17 cellular contexts compared by ENCODE assay signal in genomic region chr15:84834969-84835368, GRCh38. TPM values are rescaled to one million over a fixed set of nuclear protein-coding genes. Genes with fewer than 3 reads are reported as not detected.
"Had no signal": no experiment of that assay in that cellular context is flagged by ENCODE, and none has a peak within 500 bp of the region (broad histone marks: within the 10 kb centered on the region; RNA-seq: fewer than 3 reads in every experiment).

No MANE protein-coding gene starts in this region.

- H3K4me1 ChIP-seq: breast epithelium, uterus had no signal

- H3K9me3 ChIP-seq: breast epithelium, esophagus muscularis mucosa, tibial artery, uterus had no signal

- H3K36me3 ChIP-seq: breast epithelium, uterus had no signal

- H3K27ac Mint-ChIP-seq: activated CD8-positive, alpha-beta memory T cell treated with anti-CD3 and anti-CD28 coated beads, Interleukin-2, amount 10 ng/mL, durations not matched to agents 7 days and 5 days; activated naive CD8-positive, alpha-beta T cell treated with anti-CD3 and anti-CD28 coated beads for 36 hours; stimulated activated naive CD8-positive, alpha-beta T cell treated with anti-CD3 and anti-CD28 coated beads, Interleukin-15, Interleukin-2, amounts not matched to agents 100 ng/mL and 50 ng/mL, for 24 hours; T-helper 2 cell treated with Interferon-gamma antibody and Interleukin-4, amounts not matched to agents 5 μg/mL and 100 μg/mL, for 36 hours had no signal

- H3K36me3 Mint-ChIP-seq: activated CD8-positive, alpha-beta memory T cell treated with anti-CD3 and anti-CD28 coated beads, Interleukin-2, amount 10 ng/mL, durations not matched to agents 7 days and 5 days; activated naive CD8-positive, alpha-beta T cell treated with anti-CD3 and anti-CD28 coated beads for 36 hours had no signal

- H3K27me3 ChIP-seq: breast epithelium, dorsolateral prefrontal cortex, esophagus muscularis mucosa, tibial artery, uterus had no signal

- H3K27ac ChIP-seq: breast epithelium, dorsolateral prefrontal cortex, esophagus muscularis mucosa, uterus had no signal

- H3K9me3 Mint-ChIP-seq: activated naive CD8-positive, alpha-beta T cell treated with anti-CD3 and anti-CD28 coated beads for 36 hours; stimulated activated naive CD8-positive, alpha-beta T cell treated with anti-CD3 and anti-CD28 coated beads, Interleukin-15, Interleukin-2, amounts not matched to agents 100 ng/mL and 50 ng/mL, for 24 hours; T-helper 2 cell treated with Interferon-gamma antibody and Interleukin-4, amounts not matched to agents 5 μg/mL and 100 μg/mL, for 36 hours had no signal

- DNase-seq: activated CD4-positive, alpha-beta T cell treated with anti-CD3 and anti-CD28 coated beads, Interleukin-2, amount 50 U/mL, for 4 hours; activated CD4-positive, CD25-positive, alpha-beta regulatory T cell treated with anti-CD3 and anti-CD28 coated beads, Interleukin-2, amount 50 U/mL, for 72 hours; activated CD8-positive, alpha-beta memory T cell treated with anti-CD3 and anti-CD28 coated beads, Interleukin-2, amount 10 ng/mL, durations not matched to agents 7 days and 5 days; activated gamma-delta T cell treated with Interleukin-2 at 50 U/mL for 16 hours; activated naive CD8-positive, alpha-beta T cell treated with anti-CD3 and anti-CD28 coated beads for 36 hours; dorsolateral prefrontal cortex; mesenchymal stem cell; stimulated activated CD4-positive, alpha-beta T cell treated with anti-CD3 and anti-CD28 coated beads, Interleukin-2, amount 100 ng/mL, for 48 hours; tibial artery; uterus had no signal

- H3K4me3 ChIP-seq: breast epithelium, dorsolateral prefrontal cortex, esophagus muscularis mucosa, tibial artery, uterus had no signal

- H3K4me3 Mint-ChIP-seq: activated CD8-positive, alpha-beta memory T cell treated with anti-CD3 and anti-CD28 coated beads, Interleukin-2, amount 10 ng/mL, durations not matched to agents 7 days and 5 days; activated naive CD8-positive, alpha-beta T cell treated with anti-CD3 and anti-CD28 coated beads for 36 hours; stimulated activated naive CD8-positive, alpha-beta T cell treated with anti-CD3 and anti-CD28 coated beads, Interleukin-15, Interleukin-2, amounts not matched to agents 100 ng/mL and 50 ng/mL, for 24 hours; T-helper 2 cell treated with Interferon-gamma antibody and Interleukin-4, amounts not matched to agents 5 μg/mL and 100 μg/mL, for 36 hours had no signal

- H3K4me1 Mint-ChIP-seq: activated CD8-positive, alpha-beta memory T cell treated with anti-CD3 and anti-CD28 coated beads, Interleukin-2, amount 10 ng/mL, durations not matched to agents 7 days and 5 days; activated naive CD8-positive, alpha-beta T cell treated with anti-CD3 and anti-CD28 coated beads for 36 hours had no signal

- ATAC-seq: activated CD8-positive, alpha-beta memory T cell treated with anti-CD3 and anti-CD28 coated beads, Interleukin-2, amount 10 ng/mL, durations not matched to agents 7 days and 5 days; left lobe of liver; sciatic nerve had no signal

- H3K27me3 Mint-ChIP-seq: activated naive CD8-positive, alpha-beta T cell treated with anti-CD3 and anti-CD28 coated beads for 36 hours; stimulated activated naive CD8-positive, alpha-beta T cell treated with anti-CD3 and anti-CD28 coated beads, Interleukin-15, Interleukin-2, amounts not matched to agents 100 ng/mL and 50 ng/mL, for 24 hours had no signal

RNA-seq across cellular contexts. Expression of gene SLC28A1, which starts 49.5 kb away (rescaled TPM):
- total RNA-seq: activated CD8-positive, alpha-beta memory T cell treated with anti-CD3 and anti-CD28 coated beads, Interleukin-2, amount 10 ng/mL, durations not matched to agents 7 days and 5 days; activated naive CD8-positive, alpha-beta T cell treated with anti-CD3 and anti-CD28 coated beads for 36 hours; fibroblast of villous mesenchyme had no signal
